Comparison of ENCODE assay signal across 8 cellular contexts in genomic region chr11:45180888-45181594, GRCh38. TPM values are rescaled to one million over a fixed set of nuclear protein-coding genes. Genes with fewer than 3 reads are reported as not detected.
DNase-seq lines count a peak whose midpoint lies in the region; FAIRE-seq and TF ChIP-seq lines count a peak whose summit lies in the region.

No MANE protein-coding gene starts in this region.

- H3K23me2 ChIP-seq in H1 (ENCODE audit: low read depth, low read length) = peaks cover 5% of the 10 kb centered on the region; the same call in 1 of the 2 replicates

- no peaks in the 10 kb centered on the region for H3K9me3 Mint-ChIP-seq in stimulated activated naive CD8-positive, alpha-beta T cell treated with anti-CD3 and anti-CD28 coated beads, Interleukin-15, Interleukin-2, amounts not matched to agents 100 ng/mL and 50 ng/mL, for 24 hours

- H4K91ac ChIP-seq in H1 (replicated peaks; ENCODE audit: insufficient read length, low read length) = no peak overlapping the region

- no peaks in the 10 kb centered on the region for H3K27me3 ChIP-seq in H1 (replicated peaks in 1 of 4; ENCODE audit: control insufficient read depth in 3 of 4, extremely low read depth in 1 of 4, insufficient read depth in 3 of 4, low read length in 3 of 4)

- peak overlapping the region; percentile 45; the same call in 1 of the 2 replicates for H2AFZ ChIP-seq in H1 (ENCODE audit: low read length)

- H3K36me3 ChIP-seq in H1 (ENCODE audit: control insufficient read depth in 2 of 4, insufficient read depth in 4 of 4, low read length in 3 of 4) (no peaks in the 10 kb centered on the region; a peak in 1 of 8 replicates), mesodermal cell (ENCODE audit: control insufficient read depth, insufficient read depth, low read length) (peaks cover 16% of the 10 kb centered on the region)

- 0 out of 2 replicates have a peak overlapping the region, but pooled peaks have one; percentile 2 for H2BK12ac ChIP-seq in H1 (ENCODE audit: low read depth, low read length)

- H3K9ac ChIP-seq in H1 (replicated peaks in 1 of 4; ENCODE audit: extremely low read depth in 1 of 4, low read depth in 3 of 4, low read length in 3 of 4) = peak overlapping the region in 2 of 4 experiments; percentile 8 to 22; a peak in 1 of 7 replicates

- H3K4me2 ChIP-seq in H1 (ENCODE audit: insufficient read depth in 1 of 2, low read depth in 2 of 2, low read length in 2 of 2) = peak overlapping the region; percentile 60 to 83

- H3K18ac ChIP-seq in H1 (ENCODE audit: extremely low read depth, low read length) = peak overlapping the region; percentile 54; the same call in 1 of the 2 replicates

- no peak overlapping the region for H3K4ac ChIP-seq in H1 (replicated peaks; ENCODE audit: insufficient read length, low read depth, low read length)

- no peaks in the 10 kb centered on the region for H3K9me3 ChIP-seq in H1 (ENCODE audit: insufficient read depth in 2 of 2, low read depth in 1 of 2, low read length in 1 of 2)
- H3K9me3 ChIP-seq in mesodermal cell (ENCODE audit: control insufficient read depth, low read length) = no peaks in the 10 kb centered on the region

- TF ChIP-seq RAD21 in H1 (IDR thresholded peaks at IDR 0.05 in 1 of 2, conservative IDR thresholded peaks at IDR 0.05 in 1 of 2; ENCODE audit: low read depth in 2 of 2, low read length in 2 of 2) = no peak

- peak overlapping the region; percentile 84 for H4K8ac ChIP-seq in H1 (ENCODE audit: extremely low read depth, insufficient read depth, low read length)

- no peak overlapping the region for H3K14ac ChIP-seq in H1 (ENCODE audit: insufficient read length)

- peak overlapping the region; percentile 17 for H4K5ac ChIP-seq in H1 (ENCODE audit: insufficient read length, low read depth, low read length)

- H3K4me1 Mint-ChIP-seq in stimulated activated naive CD8-positive, alpha-beta T cell treated with anti-CD3 and anti-CD28 coated beads, Interleukin-15, Interleukin-2, amounts not matched to agents 100 ng/mL and 50 ng/mL, for 24 hours (ENCODE audit: low read depth) = peaks cover 14% of the 10 kb centered on the region

- H3K27me3 Mint-ChIP-seq in stimulated activated naive CD8-positive, alpha-beta T cell treated with anti-CD3 and anti-CD28 coated beads, Interleukin-15, Interleukin-2, amounts not matched to agents 100 ng/mL and 50 ng/mL, for 24 hours = peaks cover 3% of the 10 kb centered on the region

- FAIRE-seq in HTR-8/SVneo (lab: Jason Lieb, UNC) = no peak
- no peak for FAIRE-seq in H1 (lab: Jason Lieb, UNC)

- H4K20me1 ChIP-seq in H1 (replicated peaks in 1 of 2; ENCODE audit: control insufficient read depth in 1 of 2, insufficient read depth in 2 of 2, low read length in 2 of 2) = no peaks in the 10 kb centered on the region

- H3K79me1 ChIP-seq in H1 (ENCODE audit: low read depth, low read length) = peaks cover 2% of the 10 kb centered on the region; the same call in 1 of the 2 replicates

- 30% methylated on average over 20 of the region's 42 CpGs; no CpG with 5 or more reads in 1 of the 2 experiments for WGBS in H1 (ENCODE audit: extremely low coverage in 1 of 2, insufficient coverage in 1 of 2, insufficient read length in 1 of 2, insufficient replicate concordance in 2 of 2, low coverage in 1 of 2, low lambda C conversion rate in 2 of 2, missing lambda C conversion rate in 1 of 2), 2 experiments
- WGBS in mesodermal cell (ENCODE audit: insufficient coverage in 2 of 2), 2 experiments = 16 to 24% methylated on average over 31 to 34 of the region's 42 CpGs

- TF ChIP-seq POLR2A in H1 (IDR thresholded peaks at IDR 0.05; ENCODE audit: control extremely low read depth in 1 of 2, low read depth in 2 of 2, low read length in 2 of 2) = no peak

- no peak overlapping the region for H3K23ac ChIP-seq in H1 (ENCODE audit: insufficient read length)

- no peak for TF ChIP-seq EP300 in H1 (IDR thresholded peaks at IDR 0.05; ENCODE audit: borderline replicate concordance in 1 of 2, low read depth in 2 of 2, low read length in 2 of 2)

- peak overlapping the region; percentile 36 to 69 (median 42) for H3K4me3 ChIP-seq in H1 (ENCODE audit: extremely low read depth in 1 of 4, insufficient read depth in 2 of 4, low read depth in 3 of 4, low read length in 4 of 4)
- peak overlapping the region; percentile 38 for H3K4me3 ChIP-seq in mesodermal cell (ENCODE audit: extremely low read depth, insufficient read depth, low read length, poor library complexity, severe bottlenecking)

- H2AK5ac ChIP-seq in H1 (ENCODE audit: low read depth, low read length) = no peak overlapping the region

- peak; percentile 8 to 32 for DNase-seq in AML-193 (lab: John Stamatoyannopoulos, UW)
- peak; percentile 90 for DNase-seq in HTR-8/SVneo (ENCODE audit: insufficient read length, low spot score)
- peak; percentile 19 for DNase-seq in activated CD4-positive, alpha-beta T cell treated with anti-CD3 and anti-CD28 coated beads, Interleukin-2, amount 50 U/mL, for 1 hour
- DNase-seq in H1 (ENCODE audit: low read depth in 1 of 2, low spot score in 2 of 2) = no peak
- DNase-seq in SK-N-DZ (ENCODE audit: low spot score) = no peak
- no peak for DNase-seq in pons (ENCODE audit: low spot score)

- POLR2A ChIA-PET in H1 (lab: Charles Lee; ENCODE audit: partially characterized antibody) = interaction anchor here (0.7 to 2.3 kb wide), 5 partner anchors 13 to 28 kb away, joined by 3 to 10 read pairs (median 5); no protein-coding TSS in a partner anchor

- 0 out of 2 replicates have a peak overlapping the region, but pooled peaks have one; percentile 2 for H2BK5ac ChIP-seq in H1 (ENCODE audit: low read depth, low read length)

- peak overlapping the region; percentile 3 for H3K4me3 Mint-ChIP-seq in stimulated activated naive CD8-positive, alpha-beta T cell treated with anti-CD3 and anti-CD28 coated beads, Interleukin-15, Interleukin-2, amounts not matched to agents 100 ng/mL and 50 ng/mL, for 24 hours

- H2BK20ac ChIP-seq in H1 (ENCODE audit: low read length) = no peak overlapping the region

- TF ChIP-seq CTCF in H1 (IDR thresholded peaks at IDR 0.05; ENCODE audit: control extremely low read depth in 1 of 3, insufficient read depth in 1 of 3, low read depth in 1 of 3, low read length in 3 of 3) = no peak

- H3K4me1 ChIP-seq in H1 (replicated peaks in 1 of 4; ENCODE audit: control insufficient read depth in 3 of 4, insufficient read depth in 4 of 4, low read length in 3 of 4) = peaks cover 0 to 17% (median 11%) of the 10 kb centered on the region in 4 experiments; a peak in 6 of 7 replicates
- H3K4me1 ChIP-seq in mesodermal cell (ENCODE audit: control insufficient read depth, insufficient read depth, low read length, poor library complexity, severe bottlenecking) = peaks cover 20% of the 10 kb centered on the region

- no peak overlapping the region for H3K56ac ChIP-seq in H1 (replicated peaks; ENCODE audit: insufficient read length, low read depth, low read length)

- H3K36me3 Mint-ChIP-seq in stimulated activated naive CD8-positive, alpha-beta T cell treated with anti-CD3 and anti-CD28 coated beads, Interleukin-15, Interleukin-2, amounts not matched to agents 100 ng/mL and 50 ng/mL, for 24 hours (ENCODE audit: low read depth) = no peaks in the 10 kb centered on the region

- no peaks in the 10 kb centered on the region for H3K79me2 ChIP-seq in H1 (ENCODE audit: control insufficient read depth in 1 of 2, insufficient read depth in 2 of 2, low read length in 2 of 2)

- H2BK15ac ChIP-seq in H1 (ENCODE audit: low read length) = no peak overlapping the region

- H3K27ac ChIP-seq in H1 (ENCODE audit: low read depth, low read length) (no peak overlapping the region; the same call in 1 of the 2 replicates), mesodermal cell (ENCODE audit: low read depth, low read length, severe bottlenecking) (peak overlapping the region; percentile 49)

- CTCF ChIA-PET in H1 (lab: Charles Lee; ENCODE audit: partially characterized antibody) = interaction anchor here (0.7 to 5.2 kb wide), 12 partner anchors 11 to 245 kb away, joined by 3 to 30 read pairs (median 4); no protein-coding TSS in a partner anchor

- H3K27ac Mint-ChIP-seq in stimulated activated naive CD8-positive, alpha-beta T cell treated with anti-CD3 and anti-CD28 coated beads, Interleukin-15, Interleukin-2, amounts not matched to agents 100 ng/mL and 50 ng/mL, for 24 hours = no peak overlapping the region

- H2BK120ac ChIP-seq in H1 (replicated peaks; ENCODE audit: low read depth, low read length) = no peak overlapping the region

TF ChIP-seq in H1, 55 proteins besides CTCF, POLR2A, EP300 and RAD21 (continues in another document):
- no peak for TF ChIP-seq FOSL1 (IDR thresholded peaks at IDR 0.05; ENCODE audit: insufficient read depth, low read depth, low read length)
- peak; percentile 42; the same call in 1 of the 2 replicates for TF ChIP-seq JUND (IDR thresholded peaks at IDR 0.05; ENCODE audit: low read length)
- TF ChIP-seq MAX (IDR thresholded peaks at IDR 0.05) = 0 out of 2 replicates have a peak, but pooled peaks have one; percentile 17
- peak; percentile 25 for TF ChIP-seq KDM4A (IDR thresholded peaks at IDR 0.05; ENCODE audit: low read depth, low read length, severe bottlenecking)
- TF ChIP-seq PHF8 (conservative IDR thresholded peaks at IDR 0.05; ENCODE audit: low read depth, low read length) = 0 out of 2 replicates have a peak, but pooled peaks have one; percentile 25
- no peak for TF ChIP-seq RBBP5 (IDR thresholded peaks at IDR 0.05; ENCODE audit: borderline replicate concordance, low read depth, low read length)
- TF ChIP-seq CBX8 (IDR thresholded peaks at IDR 0.05; ENCODE audit: borderline replicate concordance, low read depth, low read length) = no peak
- TF ChIP-seq RXRA (IDR thresholded peaks at IDR 0.05; ENCODE audit: insufficient read depth, low read depth, low read length) = no peak
- TF ChIP-seq ZNF274 (IDR thresholded peaks at IDR 0.05; ENCODE audit: borderline replicate concordance, extremely low read depth, low read length) = no peak

RNA-seq across cellular contexts. Expression of gene PRDM11, which starts 34.6 kb away (rescaled TPM):
- total RNA-seq in H1 (2021; fragmentation: NEBNext Ultra II Directional; extraction: Animal tissue kit (Norgen Biotek cat#: 25700)) = 10.0 and 11.7 TPM in 2 replicates
- polyA plus RNA-seq in H1 (2011; rRNA removed) = 3.6 and 5.6 TPM in 2 replicates
- polyA plus RNA-seq in H1 (2011; cell fraction: cytosol; rRNA removed) = 5.0 TPM
- 6.9 TPM for polyA plus RNA-seq in H1 (2011; cell fraction: nucleus; rRNA removed)
- polyA plus RNA-seq in H1 (2012, experiment 1 of 2) = 4.1 to 4.5 TPM (median 4.2 TPM) in 4 replicates
- polyA plus RNA-seq in H1 (2012, experiment 2 of 2) = 1.9 TPM
- polyA plus RNA-seq in H1 (2013, experiment 1 of 2) = 3.0 TPM
- 3.1 TPM for polyA plus RNA-seq in H1 (2013, experiment 2 of 2)
- 8.0 and 10.8 TPM in 2 replicates for polyA minus RNA-seq in H1 (2011; rRNA and poly(A)+ RNA removed)
- 4.5 TPM for polyA minus RNA-seq in H1 (2011; cell fraction: cytosol; rRNA and poly(A)+ RNA removed)
- 9.1 TPM for polyA minus RNA-seq in H1 (2011; cell fraction: nucleus; rRNA and poly(A)+ RNA removed)
- 5.1 TPM for polyA plus RNA-seq in mesodermal cell (2013, experiment 1 of 2)
- 4.7 TPM for polyA plus RNA-seq in mesodermal cell (2013, experiment 2 of 2)
- polyA plus RNA-seq in SK-N-DZ (2014; cell fraction: cytosol; rRNA removed) = 0.31 TPM in 2 replicates
- 1.1 and 1.5 TPM in 2 replicates for polyA plus RNA-seq in SK-N-DZ (2014; cell fraction: nucleus; rRNA removed)

Comparison
In these comparisons a context has a peak if more than half of its experiments do, and no peak if none do; other contexts are left out.
1. DNase-seq: peak in AML-193 (2 of 2), HTR-8/SVneo (single experiment) and activated CD4-positive, alpha-beta T cell treated with anti-CD3 and anti-CD28 coated beads, Interleukin-2, amount 50 U/mL, for 1 hour (single experiment); none in H1 (0 of 2), SK-N-DZ (single experiment) and pons (single experiment).